In genomic region chr12:1781770-1782169, GRCh38 we compare ENCODE assay signal across 1 cellular context.
TF ChIP-seq lines count a peak whose summit lies in the region.

No MANE protein-coding gene starts in this region.

TF ChIP-seq in H1, 55 proteins besides CTCF, POLR2A, EP300 and RAD21:
- TF ChIP-seq HDAC2 (IDR thresholded peaks at IDR 0.05; ENCODE audit: borderline replicate concordance in 1 of 2, low read depth in 2 of 2, low read length in 2 of 2) (no peak), GABPA (IDR thresholded peaks at IDR 0.05; ENCODE audit: borderline replicate concordance, insufficient read depth, low read length) (no peak), EZH2 (IDR thresholded peaks at IDR 0.05; ENCODE audit: low read depth, low read length, severe bottlenecking) (no peak), HDAC6 (IDR thresholded peaks at IDR 0.05; ENCODE audit: low read depth, low read length) (no peak), SP2 (IDR thresholded peaks at IDR 0.05; ENCODE audit: low read length) (no peak)
